In the genomic region with DNA sequence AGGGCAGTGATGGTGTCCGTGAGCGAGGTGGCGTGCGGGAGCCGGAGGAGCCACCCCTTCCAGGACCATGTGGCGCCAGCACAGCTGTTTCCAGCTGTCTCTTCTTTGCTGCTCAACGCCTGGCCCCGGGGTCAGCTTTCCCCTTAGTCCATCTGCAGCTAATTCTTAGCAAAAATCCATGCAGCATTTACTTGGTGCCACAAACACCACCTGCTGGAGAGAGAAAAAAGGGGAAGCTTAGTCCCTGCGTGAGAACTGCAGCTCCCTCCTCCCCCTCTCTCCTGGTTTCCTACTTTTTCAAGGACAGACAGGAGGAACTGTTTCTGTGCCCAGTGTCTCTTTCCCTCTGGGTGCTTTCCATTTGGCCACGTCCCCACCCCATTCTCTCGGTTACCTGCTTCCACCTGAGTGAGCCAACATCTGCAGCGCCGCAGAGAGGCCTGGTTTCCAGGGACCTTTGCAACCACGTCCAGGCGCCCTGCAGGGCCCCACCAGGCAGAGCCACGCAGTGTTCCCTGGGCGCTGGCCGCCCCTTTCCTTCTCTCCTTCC, we compare ENCODE assay signal across 1 cellular context.
TF ChIP-seq lines count a peak whose summit lies in the region.

No MANE protein-coding gene starts in this region.

TF ChIP-seq in K562, 482 proteins besides CTCF, POLR2A, EP300 and RAD21 (continued from another document and continues in another):
- TF ChIP-seq, protein P1, sequence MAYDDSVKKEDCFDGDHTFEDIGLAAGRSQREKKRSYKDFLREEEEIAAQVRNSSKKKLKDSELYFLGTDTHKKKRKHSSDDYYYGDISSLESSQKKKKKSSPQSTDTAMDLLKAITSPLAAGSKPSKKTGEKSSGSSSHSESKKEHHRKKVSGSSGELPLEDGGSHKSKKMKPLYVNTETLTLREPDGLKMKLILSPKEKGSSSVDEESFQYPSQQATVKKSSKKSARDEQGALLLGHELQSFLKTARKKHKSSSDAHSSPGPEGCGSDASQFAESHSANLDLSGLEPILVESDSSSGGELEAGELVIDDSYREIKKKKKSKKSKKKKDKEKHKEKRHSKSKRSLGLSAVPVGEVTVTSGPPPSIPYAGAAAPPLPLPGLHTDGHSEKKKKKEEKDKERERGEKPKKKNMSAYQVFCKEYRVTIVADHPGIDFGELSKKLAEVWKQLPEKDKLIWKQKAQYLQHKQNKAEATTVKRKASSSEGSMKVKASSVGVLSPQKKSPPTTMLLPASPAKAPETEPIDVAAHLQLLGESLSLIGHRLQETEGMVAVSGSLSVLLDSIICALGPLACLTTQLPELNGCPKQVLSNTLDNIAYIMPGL (CRISPR knock-in tag; IDR thresholded peaks at IDR 0.05), result no peak
- TF ChIP-seq, protein P2, sequence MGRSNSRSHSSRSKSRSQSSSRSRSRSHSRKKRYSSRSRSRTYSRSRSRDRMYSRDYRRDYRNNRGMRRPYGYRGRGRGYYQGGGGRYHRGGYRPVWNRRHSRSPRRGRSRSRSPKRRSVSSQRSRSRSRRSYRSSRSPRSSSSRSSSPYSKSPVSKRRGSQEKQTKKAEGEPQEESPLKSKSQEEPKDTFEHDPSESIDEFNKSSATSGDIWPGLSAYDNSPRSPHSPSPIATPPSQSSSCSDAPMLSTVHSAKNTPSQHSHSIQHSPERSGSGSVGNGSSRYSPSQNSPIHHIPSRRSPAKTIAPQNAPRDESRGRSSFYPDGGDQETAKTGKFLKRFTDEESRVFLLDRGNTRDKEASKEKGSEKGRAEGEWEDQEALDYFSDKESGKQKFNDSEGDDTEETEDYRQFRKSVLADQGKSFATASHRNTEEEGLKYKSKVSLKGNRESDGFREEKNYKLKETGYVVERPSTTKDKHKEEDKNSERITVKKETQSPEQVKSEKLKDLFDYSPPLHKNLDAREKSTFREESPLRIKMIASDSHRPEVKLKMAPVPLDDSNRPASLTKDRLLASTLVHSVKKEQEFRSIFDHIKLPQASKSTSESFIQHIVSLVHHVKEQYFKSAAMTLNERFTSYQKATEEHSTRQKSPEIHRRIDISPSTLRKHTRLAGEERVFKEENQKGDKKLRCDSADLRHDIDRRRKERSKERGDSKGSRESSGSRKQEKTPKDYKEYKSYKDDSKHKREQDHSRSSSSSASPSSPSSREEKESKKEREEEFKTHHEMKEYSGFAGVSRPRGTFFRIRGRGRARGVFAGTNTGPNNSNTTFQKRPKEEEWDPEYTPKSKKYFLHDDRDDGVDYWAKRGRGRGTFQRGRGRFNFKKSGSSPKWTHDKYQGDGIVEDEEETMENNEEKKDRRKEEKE (IDR thresholded peaks at IDR 0.05; ENCODE audit: borderline replicate concordance in 1 of 2, control insufficient read depth in 1 of 2, low read depth in 2 of 2, low read length in 1 of 2), result no peak
- TF ChIP-seq, protein P3, sequence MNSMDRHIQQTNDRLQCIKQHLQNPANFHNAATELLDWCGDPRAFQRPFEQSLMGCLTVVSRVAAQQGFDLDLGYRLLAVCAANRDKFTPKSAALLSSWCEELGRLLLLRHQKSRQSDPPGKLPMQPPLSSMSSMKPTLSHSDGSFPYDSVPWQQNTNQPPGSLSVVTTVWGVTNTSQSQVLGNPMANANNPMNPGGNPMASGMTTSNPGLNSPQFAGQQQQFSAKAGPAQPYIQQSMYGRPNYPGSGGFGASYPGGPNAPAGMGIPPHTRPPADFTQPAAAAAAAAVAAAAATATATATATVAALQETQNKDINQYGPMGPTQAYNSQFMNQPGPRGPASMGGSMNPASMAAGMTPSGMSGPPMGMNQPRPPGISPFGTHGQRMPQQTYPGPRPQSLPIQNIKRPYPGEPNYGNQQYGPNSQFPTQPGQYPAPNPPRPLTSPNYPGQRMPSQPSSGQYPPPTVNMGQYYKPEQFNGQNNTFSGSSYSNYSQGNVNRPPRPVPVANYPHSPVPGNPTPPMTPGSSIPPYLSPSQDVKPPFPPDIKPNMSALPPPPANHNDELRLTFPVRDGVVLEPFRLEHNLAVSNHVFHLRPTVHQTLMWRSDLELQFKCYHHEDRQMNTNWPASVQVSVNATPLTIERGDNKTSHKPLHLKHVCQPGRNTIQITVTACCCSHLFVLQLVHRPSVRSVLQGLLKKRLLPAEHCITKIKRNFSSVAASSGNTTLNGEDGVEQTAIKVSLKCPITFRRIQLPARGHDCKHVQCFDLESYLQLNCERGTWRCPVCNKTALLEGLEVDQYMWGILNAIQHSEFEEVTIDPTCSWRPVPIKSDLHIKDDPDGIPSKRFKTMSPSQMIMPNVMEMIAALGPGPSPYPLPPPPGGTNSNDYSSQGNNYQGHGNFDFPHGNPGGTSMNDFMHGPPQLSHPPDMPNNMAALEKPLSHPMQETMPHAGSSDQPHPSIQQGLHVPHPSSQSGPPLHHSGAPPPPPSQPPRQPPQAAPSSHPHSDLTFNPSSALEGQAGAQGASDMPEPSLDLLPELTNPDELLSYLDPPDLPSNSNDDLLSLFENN (IDR thresholded peaks at IDR 0.05; ENCODE audit: low read depth in 2 of 2, low read length in 2 of 2), result 0 out of 4 replicates have a peak, but pooled peaks of 1 of the 2 experiments have one; percentile 26
- TF ChIP-seq FOS (IDR thresholded peaks at IDR 0.05; ENCODE audit: extremely low read depth, insufficient read length), result no peak
- TF ChIP-seq, protein P4, sequence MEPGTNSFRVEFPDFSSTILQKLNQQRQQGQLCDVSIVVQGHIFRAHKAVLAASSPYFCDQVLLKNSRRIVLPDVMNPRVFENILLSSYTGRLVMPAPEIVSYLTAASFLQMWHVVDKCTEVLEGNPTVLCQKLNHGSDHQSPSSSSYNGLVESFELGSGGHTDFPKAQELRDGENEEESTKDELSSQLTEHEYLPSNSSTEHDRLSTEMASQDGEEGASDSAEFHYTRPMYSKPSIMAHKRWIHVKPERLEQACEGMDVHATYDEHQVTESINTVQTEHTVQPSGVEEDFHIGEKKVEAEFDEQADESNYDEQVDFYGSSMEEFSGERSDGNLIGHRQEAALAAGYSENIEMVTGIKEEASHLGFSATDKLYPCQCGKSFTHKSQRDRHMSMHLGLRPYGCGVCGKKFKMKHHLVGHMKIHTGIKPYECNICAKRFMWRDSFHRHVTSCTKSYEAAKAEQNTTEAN (CRISPR knock-in tag; IDR thresholded peaks at IDR 0.05), result no peak
- 0 out of 2 replicates have a peak, but pooled peaks have one; percentile 28 for TF ChIP-seq ZNF76 (CRISPR knock-in tag; IDR thresholded peaks at IDR 0.05; ENCODE audit: borderline replicate concordance)
- no peak for TF ChIP-seq HOXB6 (CRISPR knock-in tag; IDR thresholded peaks at IDR 0.05; ENCODE audit: borderline replicate concordance)
- TF ChIP-seq TEAD4 (IDR thresholded peaks at IDR 0.05; ENCODE audit: low read length), result peak; percentile 23; the same call in 1 of the 2 replicates
- no peak for TF ChIP-seq TEAD4 (CRISPR knock-in tag; IDR thresholded peaks at IDR 0.05; ENCODE audit: borderline replicate concordance)
- TF ChIP-seq, protein P5, sequence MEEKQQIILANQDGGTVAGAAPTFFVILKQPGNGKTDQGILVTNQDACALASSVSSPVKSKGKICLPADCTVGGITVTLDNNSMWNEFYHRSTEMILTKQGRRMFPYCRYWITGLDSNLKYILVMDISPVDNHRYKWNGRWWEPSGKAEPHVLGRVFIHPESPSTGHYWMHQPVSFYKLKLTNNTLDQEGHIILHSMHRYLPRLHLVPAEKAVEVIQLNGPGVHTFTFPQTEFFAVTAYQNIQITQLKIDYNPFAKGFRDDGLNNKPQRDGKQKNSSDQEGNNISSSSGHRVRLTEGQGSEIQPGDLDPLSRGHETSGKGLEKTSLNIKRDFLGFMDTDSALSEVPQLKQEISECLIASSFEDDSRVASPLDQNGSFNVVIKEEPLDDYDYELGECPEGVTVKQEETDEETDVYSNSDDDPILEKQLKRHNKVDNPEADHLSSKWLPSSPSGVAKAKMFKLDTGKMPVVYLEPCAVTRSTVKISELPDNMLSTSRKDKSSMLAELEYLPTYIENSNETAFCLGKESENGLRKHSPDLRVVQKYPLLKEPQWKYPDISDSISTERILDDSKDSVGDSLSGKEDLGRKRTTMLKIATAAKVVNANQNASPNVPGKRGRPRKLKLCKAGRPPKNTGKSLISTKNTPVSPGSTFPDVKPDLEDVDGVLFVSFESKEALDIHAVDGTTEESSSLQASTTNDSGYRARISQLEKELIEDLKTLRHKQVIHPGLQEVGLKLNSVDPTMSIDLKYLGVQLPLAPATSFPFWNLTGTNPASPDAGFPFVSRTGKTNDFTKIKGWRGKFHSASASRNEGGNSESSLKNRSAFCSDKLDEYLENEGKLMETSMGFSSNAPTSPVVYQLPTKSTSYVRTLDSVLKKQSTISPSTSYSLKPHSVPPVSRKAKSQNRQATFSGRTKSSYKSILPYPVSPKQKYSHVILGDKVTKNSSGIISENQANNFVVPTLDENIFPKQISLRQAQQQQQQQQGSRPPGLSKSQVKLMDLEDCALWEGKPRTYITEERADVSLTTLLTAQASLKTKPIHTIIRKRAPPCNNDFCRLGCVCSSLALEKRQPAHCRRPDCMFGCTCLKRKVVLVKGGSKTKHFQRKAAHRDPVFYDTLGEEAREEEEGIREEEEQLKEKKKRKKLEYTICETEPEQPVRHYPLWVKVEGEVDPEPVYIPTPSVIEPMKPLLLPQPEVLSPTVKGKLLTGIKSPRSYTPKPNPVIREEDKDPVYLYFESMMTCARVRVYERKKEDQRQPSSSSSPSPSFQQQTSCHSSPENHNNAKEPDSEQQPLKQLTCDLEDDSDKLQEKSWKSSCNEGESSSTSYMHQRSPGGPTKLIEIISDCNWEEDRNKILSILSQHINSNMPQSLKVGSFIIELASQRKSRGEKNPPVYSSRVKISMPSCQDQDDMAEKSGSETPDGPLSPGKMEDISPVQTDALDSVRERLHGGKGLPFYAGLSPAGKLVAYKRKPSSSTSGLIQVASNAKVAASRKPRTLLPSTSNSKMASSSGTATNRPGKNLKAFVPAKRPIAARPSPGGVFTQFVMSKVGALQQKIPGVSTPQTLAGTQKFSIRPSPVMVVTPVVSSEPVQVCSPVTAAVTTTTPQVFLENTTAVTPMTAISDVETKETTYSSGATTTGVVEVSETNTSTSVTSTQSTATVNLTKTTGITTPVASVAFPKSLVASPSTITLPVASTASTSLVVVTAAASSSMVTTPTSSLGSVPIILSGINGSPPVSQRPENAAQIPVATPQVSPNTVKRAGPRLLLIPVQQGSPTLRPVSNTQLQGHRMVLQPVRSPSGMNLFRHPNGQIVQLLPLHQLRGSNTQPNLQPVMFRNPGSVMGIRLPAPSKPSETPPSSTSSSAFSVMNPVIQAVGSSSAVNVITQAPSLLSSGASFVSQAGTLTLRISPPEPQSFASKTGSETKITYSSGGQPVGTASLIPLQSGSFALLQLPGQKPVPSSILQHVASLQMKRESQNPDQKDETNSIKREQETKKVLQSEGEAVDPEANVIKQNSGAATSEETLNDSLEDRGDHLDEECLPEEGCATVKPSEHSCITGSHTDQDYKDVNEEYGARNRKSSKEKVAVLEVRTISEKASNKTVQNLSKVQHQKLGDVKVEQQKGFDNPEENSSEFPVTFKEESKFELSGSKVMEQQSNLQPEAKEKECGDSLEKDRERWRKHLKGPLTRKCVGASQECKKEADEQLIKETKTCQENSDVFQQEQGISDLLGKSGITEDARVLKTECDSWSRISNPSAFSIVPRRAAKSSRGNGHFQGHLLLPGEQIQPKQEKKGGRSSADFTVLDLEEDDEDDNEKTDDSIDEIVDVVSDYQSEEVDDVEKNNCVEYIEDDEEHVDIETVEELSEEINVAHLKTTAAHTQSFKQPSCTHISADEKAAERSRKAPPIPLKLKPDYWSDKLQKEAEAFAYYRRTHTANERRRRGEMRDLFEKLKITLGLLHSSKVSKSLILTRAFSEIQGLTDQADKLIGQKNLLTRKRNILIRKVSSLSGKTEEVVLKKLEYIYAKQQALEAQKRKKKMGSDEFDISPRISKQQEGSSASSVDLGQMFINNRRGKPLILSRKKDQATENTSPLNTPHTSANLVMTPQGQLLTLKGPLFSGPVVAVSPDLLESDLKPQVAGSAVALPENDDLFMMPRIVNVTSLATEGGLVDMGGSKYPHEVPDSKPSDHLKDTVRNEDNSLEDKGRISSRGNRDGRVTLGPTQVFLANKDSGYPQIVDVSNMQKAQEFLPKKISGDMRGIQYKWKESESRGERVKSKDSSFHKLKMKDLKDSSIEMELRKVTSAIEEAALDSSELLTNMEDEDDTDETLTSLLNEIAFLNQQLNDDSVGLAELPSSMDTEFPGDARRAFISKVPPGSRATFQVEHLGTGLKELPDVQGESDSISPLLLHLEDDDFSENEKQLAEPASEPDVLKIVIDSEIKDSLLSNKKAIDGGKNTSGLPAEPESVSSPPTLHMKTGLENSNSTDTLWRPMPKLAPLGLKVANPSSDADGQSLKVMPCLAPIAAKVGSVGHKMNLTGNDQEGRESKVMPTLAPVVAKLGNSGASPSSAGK (IDR thresholded peaks at IDR 0.05), result no peak
- TF ChIP-seq RBM25 (IDR thresholded peaks at IDR 0.05; ENCODE audit: low read depth, low read length, severe bottlenecking), result no peak
- TF ChIP-seq ELF1 (tag; IDR thresholded peaks at IDR 0.05), result no peak
- no peak for TF ChIP-seq FUS (optimal IDR thresholded peaks at IDR 0.05; ENCODE audit: low read depth, low read length)
- TF ChIP-seq, protein P6, sequence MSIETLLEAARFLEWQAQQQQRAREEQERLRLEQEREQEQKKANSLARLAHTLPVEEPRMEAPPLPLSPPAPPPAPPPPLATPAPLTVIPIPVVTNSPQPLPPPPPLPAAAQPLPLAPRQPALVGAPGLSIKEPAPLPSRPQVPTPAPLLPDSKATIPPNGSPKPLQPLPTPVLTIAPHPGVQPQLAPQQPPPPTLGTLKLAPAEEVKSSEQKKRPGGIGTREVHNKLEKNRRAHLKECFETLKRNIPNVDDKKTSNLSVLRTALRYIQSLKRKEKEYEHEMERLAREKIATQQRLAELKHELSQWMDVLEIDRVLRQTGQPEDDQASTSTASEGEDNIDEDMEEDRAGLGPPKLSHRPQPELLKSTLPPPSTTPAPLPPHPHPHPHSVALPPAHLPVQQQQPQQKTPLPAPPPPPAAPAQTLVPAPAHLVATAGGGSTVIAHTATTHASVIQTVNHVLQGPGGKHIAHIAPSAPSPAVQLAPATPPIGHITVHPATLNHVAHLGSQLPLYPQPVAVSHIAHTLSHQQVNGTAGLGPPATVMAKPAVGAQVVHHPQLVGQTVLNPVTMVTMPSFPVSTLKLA (conservative IDR thresholded peaks at IDR 0.05), result peak in 1 of 2 experiments; percentile 59; a peak in 2 of 4 replicates
- TF ChIP-seq PRMT5 (CRISPR knock-in tag; IDR thresholded peaks at IDR 0.05), result no peak
- no peak for TF ChIP-seq NFE2L1 (tag; IDR thresholded peaks at IDR 0.05; ENCODE audit: borderline replicate concordance, low read depth)
- no peak for TF ChIP-seq SMARCB1 (IDR thresholded peaks at IDR 0.05; ENCODE audit: insufficient read length, low read depth)
- TF ChIP-seq HNRNPUL1 (IDR thresholded peaks at IDR 0.05; ENCODE audit: low read length), result no peak
- TF ChIP-seq GATA2 (CRISPR knock-in tag; IDR thresholded peaks at IDR 0.05), result no peak
- TF ChIP-seq E2F3 (CRISPR knock-in tag; IDR thresholded peaks at IDR 0.05), result 0 out of 2 replicates have a peak, but pooled peaks have one; percentile 45
- TF ChIP-seq, protein P7, sequence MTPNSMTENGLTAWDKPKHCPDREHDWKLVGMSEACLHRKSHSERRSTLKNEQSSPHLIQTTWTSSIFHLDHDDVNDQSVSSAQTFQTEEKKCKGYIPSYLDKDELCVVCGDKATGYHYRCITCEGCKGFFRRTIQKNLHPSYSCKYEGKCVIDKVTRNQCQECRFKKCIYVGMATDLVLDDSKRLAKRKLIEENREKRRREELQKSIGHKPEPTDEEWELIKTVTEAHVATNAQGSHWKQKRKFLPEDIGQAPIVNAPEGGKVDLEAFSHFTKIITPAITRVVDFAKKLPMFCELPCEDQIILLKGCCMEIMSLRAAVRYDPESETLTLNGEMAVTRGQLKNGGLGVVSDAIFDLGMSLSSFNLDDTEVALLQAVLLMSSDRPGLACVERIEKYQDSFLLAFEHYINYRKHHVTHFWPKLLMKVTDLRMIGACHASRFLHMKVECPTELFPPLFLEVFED (CRISPR knock-in tag; conservative IDR thresholded peaks at IDR 0.05), result 0 out of 2 replicates have a peak, but pooled peaks have one; percentile 36
- peak; percentile 13; the same call in 1 of the 2 replicates for TF ChIP-seq CREM (IDR thresholded peaks at IDR 0.05; ENCODE audit: low read depth)
- no peak for TF ChIP-seq ZNF785 (CRISPR knock-in tag; IDR thresholded peaks at IDR 0.05)
- TF ChIP-seq HLTF (IDR thresholded peaks at IDR 0.05), result no peak
- TF ChIP-seq OTX1 (CRISPR knock-in tag; IDR thresholded peaks at IDR 0.05), result 0 out of 2 replicates have a peak, but pooled peaks have one; percentile 45
- no peak for TF ChIP-seq CSDE1 (IDR thresholded peaks at IDR 0.05)
